Comparison of ENCODE assay signal across 8 cellular contexts in genomic region chr7:75534727-75535307, GRCh38.
DNase-seq lines count a peak whose midpoint lies in the region; ATAC-seq and FAIRE-seq lines count a peak whose summit lies in the region.
"Had no signal": no experiment of that assay in that cellular context is flagged by ENCODE, and none has a peak within 500 bp of the region (broad histone marks: within the 10 kb centered on the region; RNA-seq: fewer than 3 reads in every experiment).

No MANE protein-coding gene starts in this region.

- H3K36me3 Mint-ChIP-seq in T-helper 2 cell treated with Interferon-gamma antibody and Interleukin-4, amounts not matched to agents 5 μg/mL and 100 μg/mL, for 36 hours (ENCODE audit: low read depth), result peaks cover 3% of the 10 kb centered on the region

- peak overlapping the region; percentile 32 for H3K27ac Mint-ChIP-seq in T-helper 2 cell treated with Interferon-gamma antibody and Interleukin-4, amounts not matched to agents 5 μg/mL and 100 μg/mL, for 36 hours

- no peaks in the 10 kb centered on the region for H3K27me3 Mint-ChIP-seq in T-helper 2 cell treated with Interferon-gamma antibody and Interleukin-4, amounts not matched to agents 5 μg/mL and 100 μg/mL, for 36 hours (ENCODE audit: low read depth)

- peak; percentile 74 for FAIRE-seq in GM18507 (lab: Jason Lieb, UNC)
- FAIRE-seq: islet of Langerhans had no signal

- DNase-seq in GM18507 (ENCODE audit: extremely low spot score, insufficient read length, low read depth) (peak; percentile 46), non-pigmented ciliary epithelial cell (ENCODE audit: low read depth) (peak; percentile 37)
- DNase-seq in T-helper 2 cell treated with Interferon-gamma antibody and Interleukin-4, amounts not matched to agents 5 μg/mL and 100 μg/mL, for 36 hours (ENCODE audit: low spot score), result no peak
- DNase-seq in stimulated activated CD4-positive, alpha-beta T cell treated with anti-CD3 and anti-CD28 coated beads, Interleukin-2, amount 100 ng/mL, for 48 hours, result no peak

- no peak overlapping the region for H3K4me3 Mint-ChIP-seq in T-helper 2 cell treated with Interferon-gamma antibody and Interleukin-4, amounts not matched to agents 5 μg/mL and 100 μg/mL, for 36 hours

- peak; percentile 68 for ATAC-seq in HG02884 (IDR thresholded peaks at IDR 0.05; ENCODE audit: unreplicated experiment)
- no peak for ATAC-seq in GM19328 (IDR thresholded peaks at IDR 0.05; ENCODE audit: unreplicated experiment)
- ATAC-seq in HG03469 (IDR thresholded peaks at IDR 0.05; ENCODE audit: unreplicated experiment), result no peak

- H3K9me3 Mint-ChIP-seq in T-helper 2 cell treated with Interferon-gamma antibody and Interleukin-4, amounts not matched to agents 5 μg/mL and 100 μg/mL, for 36 hours, result no peaks in the 10 kb centered on the region

- H3K4me1 Mint-ChIP-seq in T-helper 2 cell treated with Interferon-gamma antibody and Interleukin-4, amounts not matched to agents 5 μg/mL and 100 μg/mL, for 36 hours (ENCODE audit: low read depth), result peaks cover 8% of the 10 kb centered on the region

Comparison
In these comparisons a context has a peak if more than half of its experiments do, and no peak if none do; other contexts are left out.
1. DNase-seq: peak in GM18507 (single experiment) and non-pigmented ciliary epithelial cell (single experiment); none in T-helper 2 cell treated with Interferon-gamma antibody and Interleukin-4, amounts not matched to agents 5 μg/mL and 100 μg/mL, for 36 hours (single experiment) and stimulated activated CD4-positive, alpha-beta T cell treated with anti-CD3 and anti-CD28 coated beads, Interleukin-2, amount 100 ng/mL, for 48 hours (0 of 2).